ENCODE assay signal across 9 cellular contexts in the genomic region with DNA sequence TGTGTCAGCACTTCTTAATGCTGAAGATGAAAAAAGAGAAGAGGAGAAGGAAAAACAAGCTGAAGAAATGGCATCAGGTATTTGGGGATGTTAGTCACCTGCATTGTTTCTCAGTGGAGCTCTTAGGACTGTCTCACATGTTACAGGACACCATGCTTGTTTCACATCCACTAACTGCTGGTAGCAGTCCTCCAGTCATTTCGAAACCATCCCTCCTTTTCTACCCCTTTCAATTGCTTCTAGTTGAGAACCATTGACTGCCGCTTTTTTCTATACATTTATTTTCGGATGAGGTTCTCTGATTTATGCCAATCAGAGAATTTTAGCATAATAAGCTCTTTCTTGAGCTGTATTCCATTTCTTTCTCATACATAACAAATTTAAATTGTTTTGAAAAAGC. TPM values are rescaled to one million over a fixed set of nuclear protein-coding genes. Genes with fewer than 3 reads are reported as not detected.
DNase-seq lines count a peak whose midpoint lies in the region; ATAC-seq and TF ChIP-seq lines count a peak whose summit lies in the region.
"Had no signal": no experiment of that assay in that cellular context is flagged by ENCODE, and none has a peak within 500 bp of the region (broad histone marks: within the 10 kb centered on the region; RNA-seq: fewer than 3 reads in every experiment).

No MANE protein-coding gene starts in this region.

- H3K9me3 Mint-ChIP-seq in activated naive CD8-positive, alpha-beta T cell treated with anti-CD3 and anti-CD28 coated beads for 36 hours = no peaks in the 10 kb centered on the region
- no peaks in the 10 kb centered on the region for H3K9me3 Mint-ChIP-seq in HFFc6

- no peak for DNase-seq in activated naive CD8-positive, alpha-beta T cell treated with anti-CD3 and anti-CD28 coated beads for 36 hours
- DNase-seq in HFFc6 = no peak
- DNase-seq in GM03348 (ENCODE audit: low spot score) = no peak
- no peak for DNase-seq in NCI-H128 (lab: John Stamatoyannopoulos, UW; ENCODE audit: unreplicated experiment)
- no peak for DNase-seq in nucleus accumbens (lab: John Stamatoyannopoulos, UW)
- DNase-seq: PC-3 had no signal

- ATAC-seq in GM18861 (IDR thresholded peaks at IDR 0.05; ENCODE audit: unreplicated experiment) (peak; percentile 100), GM21447 (IDR thresholded peaks at IDR 0.05; ENCODE audit: unreplicated experiment) (peak; percentile 100), HG03159 (IDR thresholded peaks at IDR 0.05; ENCODE audit: unreplicated experiment) (peak; percentile 100)
- ATAC-seq: PC-3 had no signal

- no peaks in the 10 kb centered on the region for H3K27me3 Mint-ChIP-seq in activated naive CD8-positive, alpha-beta T cell treated with anti-CD3 and anti-CD28 coated beads for 36 hours
- H3K27me3 Mint-ChIP-seq in HFFc6 (ENCODE audit: insufficient read depth) = no peaks in the 10 kb centered on the region

- no peak for TF ChIP-seq CTCF in HFFc6 (IDR thresholded peaks at IDR 0.05)

- H3K4me1 Mint-ChIP-seq in activated naive CD8-positive, alpha-beta T cell treated with anti-CD3 and anti-CD28 coated beads for 36 hours = peaks cover 21% of the 10 kb centered on the region
- H3K4me1 Mint-ChIP-seq in HFFc6 (ENCODE audit: low read depth) = no peaks in the 10 kb centered on the region; the same call in 1 of the 2 replicates

- H3K36me3 Mint-ChIP-seq in activated naive CD8-positive, alpha-beta T cell treated with anti-CD3 and anti-CD28 coated beads for 36 hours = peaks cover 42% of the 10 kb centered on the region
- peaks cover 44% of the 10 kb centered on the region for H3K36me3 Mint-ChIP-seq in HFFc6 (ENCODE audit: low read depth)

- H3K27ac Mint-ChIP-seq in activated naive CD8-positive, alpha-beta T cell treated with anti-CD3 and anti-CD28 coated beads for 36 hours = peak overlapping the region; percentile 21
- no peak overlapping the region for H3K27ac Mint-ChIP-seq in HFFc6

- no peak overlapping the region for H3K4me3 Mint-ChIP-seq in activated naive CD8-positive, alpha-beta T cell treated with anti-CD3 and anti-CD28 coated beads for 36 hours
- no peak overlapping the region for H3K4me3 Mint-ChIP-seq in HFFc6

RNA-seq across cellular contexts. Expression of gene BIRC2, which starts 21.5 kb away (rescaled TPM):
- 10 to 100 TPM; 29.6 to 30.7 TPM for total RNA-seq in activated naive CD8-positive, alpha-beta T cell treated with anti-CD3 and anti-CD28 coated beads for 36 hours
- total RNA-seq in HFFc6 (2021; fragmentation: NEBNext Ultra II Directional; extraction: Animal tissue kit (Norgen Biotek cat#: 25700)) = 10 to 100 TPM; 49.5 to 64.6 (median 58.3) TPM

RNA-seq across cellular contexts. Expression of gene BIRC3, which starts 51.2 kb away (rescaled TPM):
- 10 to 100 TPM; 76.6 to 79.9 TPM for total RNA-seq in activated naive CD8-positive, alpha-beta T cell treated with anti-CD3 and anti-CD28 coated beads for 36 hours
- under 1 TPM; 0.35 to 0.66 (median 0.42) TPM for total RNA-seq in HFFc6 (2021; fragmentation: NEBNext Ultra II Directional; extraction: Animal tissue kit (Norgen Biotek cat#: 25700))

Comparison
In these comparisons a context has a peak if more than half of its experiments do, and no peak if none do; other contexts are left out.
1. RNA of gene BIRC3, which starts 51.2 kb away (total RNA-seq): 76.6 to 79.9 TPM in activated naive CD8-positive, alpha-beta T cell treated with anti-CD3 and anti-CD28 coated beads for 36 hours; 0.35 to 0.66 TPM in HFFc6; every median in the first group is over 10 times any median in the second.
2. Peak in every context shown above with its lines, with median percentiles within 50 percentile points of each other: ATAC-seq.